In genomic region chr3:53865732-53866499, GRCh38 we compare ENCODE assay signal across 1 cellular context.
TF ChIP-seq lines count a peak whose summit lies in the region.

No MANE protein-coding gene starts in this region.

TF ChIP-seq in HepG2, 621 proteins besides CTCF, POLR2A, EP300 and RAD21:
- TF ChIP-seq YY1 (IDR thresholded peaks at IDR 0.05; ENCODE audit: insufficient read depth, insufficient replicate concordance, low read depth, low read length) (no peak), TMF1 (CRISPR knock-in tag; IDR thresholded peaks at IDR 0.05; ENCODE audit: low read depth) (no peak), ZNF501 (CRISPR knock-in tag; IDR thresholded peaks at IDR 0.05) (no peak), POLR2AphosphoS5 (IDR thresholded peaks at IDR 0.05; ENCODE audit: low read depth, low read length) (peak; percentile 20), NR2F1 (CRISPR knock-in tag; IDR thresholded peaks at IDR 0.05) (no peak), UBTF (CRISPR knock-in tag; IDR thresholded peaks at IDR 0.05) (no peak), TERF1 (CRISPR knock-in tag; IDR thresholded peaks at IDR 0.05) (no peak), GATAD2A (CRISPR knock-in tag; IDR thresholded peaks at IDR 0.05) (no peak), PITX1 (CRISPR knock-in tag; IDR thresholded peaks at IDR 0.05) (no peak), MIXL1 (CRISPR knock-in tag; IDR thresholded peaks at IDR 0.05) (no peak), ZNF232 (CRISPR knock-in tag; IDR thresholded peaks at IDR 0.05; ENCODE audit: borderline replicate concordance) (no peak), CENPX (CRISPR knock-in tag; IDR thresholded peaks at IDR 0.05) (no peak), HNRNPLL (IDR thresholded peaks at IDR 0.05; ENCODE audit: low read depth, low read length, poor library complexity, severe bottlenecking) (no peak), NCOA1 (CRISPR knock-in tag; IDR thresholded peaks at IDR 0.05) (no peak), ZUFSP (CRISPR knock-in tag; IDR thresholded peaks at IDR 0.05; ENCODE audit: borderline replicate concordance) (no peak), RBM22 (optimal IDR thresholded peaks at IDR 0.05; ENCODE audit: low read length) (peak; percentile 48), POLR2G (IDR thresholded peaks at IDR 0.05; ENCODE audit: low read depth, low read length) (peak; percentile 49; the same call in 1 of the 2 replicates), ZNF746 (CRISPR knock-in tag; IDR thresholded peaks at IDR 0.05) (no peak)
- TF ChIP-seq, protein P1, sequence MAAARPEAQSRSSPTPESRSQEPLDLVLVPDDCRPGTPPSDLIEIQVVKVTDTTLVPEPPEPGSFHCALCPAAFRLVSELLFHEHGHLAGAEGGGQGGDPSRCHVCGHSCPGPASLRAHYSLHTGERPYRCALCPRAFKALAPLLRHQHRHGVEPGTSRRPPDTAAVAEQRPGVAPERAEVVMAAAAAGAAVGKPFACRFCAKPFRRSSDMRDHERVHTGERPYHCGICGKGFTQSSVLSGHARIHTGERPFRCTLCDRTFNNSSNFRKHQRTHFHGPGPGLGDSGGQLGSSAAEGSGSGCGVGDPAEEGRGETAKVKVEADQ (CRISPR knock-in tag; IDR thresholded peaks at IDR 0.05; ENCODE audit: borderline replicate concordance): no peak
- TF ChIP-seq, protein P2, sequence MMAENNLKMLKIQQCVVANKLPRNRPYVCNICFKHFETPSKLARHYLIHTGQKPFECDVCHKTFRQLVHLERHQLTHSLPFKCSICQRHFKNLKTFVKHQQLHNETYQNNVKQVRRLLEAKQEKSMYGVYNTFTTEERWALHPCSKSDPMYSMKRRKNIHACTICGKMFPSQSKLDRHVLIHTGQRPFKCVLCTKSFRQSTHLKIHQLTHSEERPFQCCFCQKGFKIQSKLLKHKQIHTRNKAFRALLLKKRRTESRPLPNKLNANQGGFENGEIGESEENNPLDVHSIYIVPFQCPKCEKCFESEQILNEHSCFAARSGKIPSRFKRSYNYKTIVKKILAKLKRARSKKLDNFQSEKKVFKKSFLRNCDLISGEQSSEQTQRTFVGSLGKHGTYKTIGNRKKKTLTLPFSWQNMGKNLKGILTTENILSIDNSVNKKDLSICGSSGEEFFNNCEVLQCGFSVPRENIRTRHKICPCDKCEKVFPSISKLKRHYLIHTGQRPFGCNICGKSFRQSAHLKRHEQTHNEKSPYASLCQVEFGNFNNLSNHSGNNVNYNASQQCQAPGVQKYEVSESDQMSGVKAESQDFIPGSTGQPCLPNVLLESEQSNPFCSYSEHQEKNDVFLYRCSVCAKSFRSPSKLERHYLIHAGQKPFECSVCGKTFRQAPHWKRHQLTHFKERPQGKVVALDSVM (CRISPR knock-in tag; IDR thresholded peaks at IDR 0.05): peak; percentile 91
- TF ChIP-seq, protein P3, sequence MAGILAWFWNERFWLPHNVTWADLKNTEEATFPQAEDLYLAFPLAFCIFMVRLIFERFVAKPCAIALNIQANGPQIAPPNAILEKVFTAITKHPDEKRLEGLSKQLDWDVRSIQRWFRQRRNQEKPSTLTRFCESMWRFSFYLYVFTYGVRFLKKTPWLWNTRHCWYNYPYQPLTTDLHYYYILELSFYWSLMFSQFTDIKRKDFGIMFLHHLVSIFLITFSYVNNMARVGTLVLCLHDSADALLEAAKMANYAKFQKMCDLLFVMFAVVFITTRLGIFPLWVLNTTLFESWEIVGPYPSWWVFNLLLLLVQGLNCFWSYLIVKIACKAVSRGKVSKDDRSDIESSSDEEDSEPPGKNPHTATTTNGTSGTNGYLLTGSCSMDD (CRISPR knock-in tag; IDR thresholded peaks at IDR 0.05): no peak
- TF ChIP-seq, protein P4, sequence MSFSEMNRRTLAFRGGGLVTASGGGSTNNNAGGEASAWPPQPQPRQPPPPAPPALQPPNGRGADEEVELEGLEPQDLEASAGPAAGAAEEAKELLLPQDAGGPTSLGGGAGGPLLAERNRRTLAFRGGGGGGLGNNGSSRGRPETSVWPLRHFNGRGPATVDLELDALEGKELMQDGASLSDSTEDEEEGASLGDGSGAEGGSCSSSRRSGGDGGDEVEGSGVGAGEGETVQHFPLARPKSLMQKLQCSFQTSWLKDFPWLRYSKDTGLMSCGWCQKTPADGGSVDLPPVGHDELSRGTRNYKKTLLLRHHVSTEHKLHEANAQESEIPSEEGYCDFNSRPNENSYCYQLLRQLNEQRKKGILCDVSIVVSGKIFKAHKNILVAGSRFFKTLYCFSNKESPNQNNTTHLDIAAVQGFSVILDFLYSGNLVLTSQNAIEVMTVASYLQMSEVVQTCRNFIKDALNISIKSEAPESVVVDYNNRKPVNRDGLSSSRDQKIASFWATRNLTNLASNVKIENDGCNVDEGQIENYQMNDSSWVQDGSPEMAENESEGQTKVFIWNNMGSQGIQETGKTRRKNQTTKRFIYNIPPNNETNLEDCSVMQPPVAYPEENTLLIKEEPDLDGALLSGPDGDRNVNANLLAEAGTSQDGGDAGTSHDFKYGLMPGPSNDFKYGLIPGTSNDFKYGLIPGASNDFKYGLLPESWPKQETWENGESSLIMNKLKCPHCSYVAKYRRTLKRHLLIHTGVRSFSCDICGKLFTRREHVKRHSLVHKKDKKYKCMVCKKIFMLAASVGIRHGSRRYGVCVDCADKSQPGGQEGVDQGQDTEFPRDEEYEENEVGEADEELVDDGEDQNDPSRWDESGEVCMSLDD (CRISPR knock-in tag; IDR thresholded peaks at IDR 0.05; ENCODE audit: borderline replicate concordance): no peak
- TF ChIP-seq, protein P5, sequence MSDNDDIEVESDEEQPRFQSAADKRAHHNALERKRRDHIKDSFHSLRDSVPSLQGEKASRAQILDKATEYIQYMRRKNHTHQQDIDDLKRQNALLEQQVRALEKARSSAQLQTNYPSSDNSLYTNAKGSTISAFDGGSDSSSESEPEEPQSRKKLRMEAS (IDR thresholded peaks at IDR 0.05): no peak
